Comparison of ENCODE assay signal across 8 cellular contexts in the genomic region with DNA sequence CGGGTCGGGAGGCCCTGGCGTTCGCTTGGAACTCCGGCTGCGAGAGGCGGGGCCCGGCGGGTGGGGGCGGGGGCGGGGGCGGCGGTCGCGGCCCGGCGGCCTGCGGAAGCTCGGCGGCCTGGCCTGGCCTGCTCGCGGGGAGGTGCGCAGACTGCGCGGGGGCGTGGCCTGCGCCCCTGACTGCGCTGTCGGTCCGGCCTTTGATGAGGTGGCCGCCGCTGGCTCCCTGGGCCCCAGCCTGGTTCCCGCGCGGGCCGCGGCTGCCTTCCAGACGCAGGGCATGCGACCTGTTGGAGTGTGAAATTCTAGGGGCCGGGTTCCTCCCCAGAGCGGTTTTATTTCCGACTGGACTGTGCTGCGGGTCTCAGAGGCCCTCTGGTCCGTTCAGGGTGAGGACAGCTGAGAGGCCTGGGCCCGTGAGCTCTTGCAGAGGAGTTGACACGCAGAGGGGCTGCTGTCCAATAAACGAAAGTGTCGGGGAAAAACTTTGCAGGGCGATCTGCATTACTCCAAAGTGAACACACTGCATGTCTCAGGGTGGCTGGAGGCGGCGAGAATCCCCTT. TPM values are rescaled to one million over a fixed set of nuclear protein-coding genes. Genes with fewer than 3 reads are reported as not detected.
DNase-seq lines count a peak whose midpoint lies in the region; ATAC-seq and TF ChIP-seq lines count a peak whose summit lies in the region.

No MANE protein-coding gene starts in this region.

- peaks cover 8% of the 10 kb centered on the region for H3K36me3 ChIP-seq in BJ (ENCODE audit: control insufficient read depth, insufficient read depth, low read length)
- H3K36me3 ChIP-seq in endocrine pancreas (ENCODE audit: control insufficient read depth, insufficient read depth, low read length) = no peaks in the 10 kb centered on the region
- H3K36me3 ChIP-seq in mesodermal cell (ENCODE audit: control insufficient read depth, insufficient read depth, low read length) = peaks cover 32% of the 10 kb centered on the region

- WGBS in mesodermal cell (ENCODE audit: insufficient coverage in 2 of 2), 2 experiments = 0 to 1% methylated on average over 43 to 44 of the region's 51 CpGs

- H3K9ac ChIP-seq in endocrine pancreas (ENCODE audit: control insufficient read depth, insufficient read depth, low read length) = peak overlapping the region; percentile 95

- CTCF ChIA-PET in BJ (lab: Yijun Ruan, JAX) = interaction anchor here (0.9 to 2.5 kb wide), 5 partner anchors 10 to 60 kb away, joined by 3 to 11 read pairs (median 4); a partner anchor contains a TSS

- H3K9me3 ChIP-seq in endocrine pancreas (ENCODE audit: control insufficient read depth, low read length) = no peaks in the 10 kb centered on the region
- no peaks in the 10 kb centered on the region for H3K9me3 ChIP-seq in mesodermal cell (ENCODE audit: control insufficient read depth, low read length)

- H3K4me1 ChIP-seq in endocrine pancreas (ENCODE audit: control insufficient read depth, insufficient read depth, low read length) (no peaks in the 10 kb centered on the region), mesodermal cell (ENCODE audit: control insufficient read depth, insufficient read depth, low read length, poor library complexity, severe bottlenecking) (peaks cover 19% of the 10 kb centered on the region)

- DNase-seq in BJ (ENCODE audit: low read depth) (no peak), NCI-H774 (lab: John Stamatoyannopoulos, UW) (peak; percentile 68)
- DNase-seq in activated CD8-positive, alpha-beta memory T cell treated with anti-CD3 and anti-CD28 coated beads for 48 hours (ENCODE audit: low read depth in 2 of 3, low spot score in 2 of 3) = peak; percentile 42 to 72 (median 59)
- DNase-seq in stimulated activated CD8-positive, alpha-beta memory T cell treated with anti-CD3 and anti-CD28 coated beads, Interleukin-15, amount 100 ng/mL, for 24 hours (ENCODE audit: low read depth) = peak; percentile 47

- ATAC-seq in GM18907 (IDR thresholded peaks at IDR 0.05; ENCODE audit: unreplicated experiment) (peak; percentile 77), HG03135 (IDR thresholded peaks at IDR 0.05; ENCODE audit: unreplicated experiment) (peak; percentile 69)

- H3K4me3 ChIP-seq in BJ (ENCODE audit: low read depth, low read length) (peak overlapping the region; percentile 97), endocrine pancreas (ENCODE audit: control insufficient read depth, insufficient read depth, low read length) (peak overlapping the region; percentile 86), mesodermal cell (ENCODE audit: extremely low read depth, insufficient read depth, low read length, poor library complexity, severe bottlenecking) (peak overlapping the region; percentile 84)

- POLR2A ChIA-PET in BJ (lab: Charles Lee) = interaction anchor here (0.5 kb wide), 1 partner anchor 163 kb away, joined by 3 read pairs; no protein-coding TSS in a partner anchor

- no peak for TF ChIP-seq CTCF in BJ (IDR thresholded peaks at IDR 0.05; ENCODE audit: insufficient read depth, low read depth, low read length)

- peak overlapping the region; percentile 93 for H3K27ac ChIP-seq in mesodermal cell (ENCODE audit: low read depth, low read length, severe bottlenecking)

- H3K27me3 ChIP-seq in BJ (ENCODE audit: control insufficient read depth, insufficient read depth, low read length) (no peaks in the 10 kb centered on the region), endocrine pancreas (ENCODE audit: control insufficient read depth, insufficient read depth, low read length) (no peaks in the 10 kb centered on the region)

RNA-seq across cellular contexts. Expression of a gene that starts 0.6 kb away (rescaled TPM):
- polyA plus RNA-seq in BJ (2011; rRNA removed) = 234 and 270 TPM in 2 replicates
- 94.5 and 146 TPM in 2 replicates for polyA minus RNA-seq in BJ (2011; rRNA and poly(A)+ RNA removed)
- 121 TPM for polyA plus RNA-seq in mesodermal cell (2013, experiment 1 of 2)
- polyA plus RNA-seq in mesodermal cell (2013, experiment 2 of 2) = 107 TPM

RNA-seq across cellular contexts. Expression of a gene that starts 13.1 kb away (rescaled TPM):
- 0.44 and 0.47 TPM in 2 replicates for polyA plus RNA-seq in BJ (2011; rRNA removed)
- polyA minus RNA-seq in BJ (2011; rRNA and poly(A)+ RNA removed) = 0.38 and 0.62 TPM in 2 replicates
- 1.9 TPM for polyA plus RNA-seq in mesodermal cell (2013, experiment 1 of 2)
- polyA plus RNA-seq in mesodermal cell (2013, experiment 2 of 2) = 2.4 TPM

RNA-seq across cellular contexts. Expression of a gene that starts 19.7 kb away (rescaled TPM):
- 45.8 and 48.3 TPM in 2 replicates for polyA plus RNA-seq in BJ (2011; rRNA removed)
- polyA minus RNA-seq in BJ (2011; rRNA and poly(A)+ RNA removed) = 31.1 and 39.2 TPM in 2 replicates
- polyA plus RNA-seq in mesodermal cell (2013, experiment 1 of 2) = 97.8 TPM
- 96.1 TPM for polyA plus RNA-seq in mesodermal cell (2013, experiment 2 of 2)

RNA-seq across cellular contexts. Expression of a gene that starts 48.5 kb away (rescaled TPM):
- 8.4 and 12.2 TPM in 2 replicates for polyA plus RNA-seq in BJ (2011; rRNA removed)
- polyA minus RNA-seq in BJ (2011; rRNA and poly(A)+ RNA removed) = 3.3 and 9.4 TPM in 2 replicates
- 18.3 TPM for polyA plus RNA-seq in mesodermal cell (2013, experiment 1 of 2)
- 14.9 TPM for polyA plus RNA-seq in mesodermal cell (2013, experiment 2 of 2)

RNA-seq across cellular contexts. Expression of a gene that starts 58.6 kb away (rescaled TPM):
- 134 and 154 TPM in 2 replicates for polyA plus RNA-seq in BJ (2011; rRNA removed)
- polyA minus RNA-seq in BJ (2011; rRNA and poly(A)+ RNA removed) = 74.5 and 91.4 TPM in 2 replicates
- 84.5 TPM for polyA plus RNA-seq in mesodermal cell (2013, experiment 1 of 2)
- 76.3 TPM for polyA plus RNA-seq in mesodermal cell (2013, experiment 2 of 2)
